ENCODE assay signal across 21 cellular contexts in the genomic region with DNA sequence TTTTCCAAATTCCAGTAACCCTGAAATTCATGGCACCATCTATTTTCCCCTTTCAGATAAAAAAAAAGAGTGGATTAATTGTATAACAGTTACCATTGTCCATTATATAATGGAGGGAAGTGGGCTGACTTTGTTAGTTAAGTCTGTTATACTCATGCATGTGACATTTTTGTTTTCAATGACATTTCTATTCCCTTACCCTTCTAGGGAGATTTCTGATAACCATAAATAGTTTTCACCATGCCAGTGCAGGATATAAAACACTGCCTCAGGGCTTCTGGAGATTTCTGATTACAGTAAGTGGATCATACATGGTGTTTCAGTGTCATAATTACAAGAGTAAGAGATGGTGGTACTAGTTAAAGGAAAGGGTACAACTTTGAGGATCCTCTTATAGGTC. TPM values are rescaled to one million over a fixed set of nuclear protein-coding genes. Genes with fewer than 3 reads are reported as not detected.
A peak's percentile ranks its signal among the peaks of the same experiment; 100 is the strongest.
DNase-seq lines count a peak whose midpoint lies in the region; ATAC-seq and TF ChIP-seq lines count a peak whose summit lies in the region.
"Had no signal": no experiment of that assay in that cellular context is flagged by ENCODE, and none has a peak within 500 bp of the region (broad histone marks: within the 10 kb centered on the region; RNA-seq: fewer than 3 reads in every experiment).

No MANE protein-coding gene starts in this region.

- ATAC-seq in SK-N-SH treated with all-trans-retinoic acid at 6 μM for 48 hours (no peak), gastrocnemius medialis (no peak)
- ATAC-seq: GM12878 had no signal

- DNase-seq in SK-MEL-5 (ENCODE audit: low read depth, low spot score) (peak; percentile 80), gastrocnemius medialis (no peak), GM10248 (ENCODE audit: extremely low spot score) (no peak)
- DNase-seq in activated CD8-positive, alpha-beta memory T cell treated with anti-CD3 and anti-CD28 coated beads, Interleukin-2, amount 50 U/mL, for 4 hours, result no peak
- DNase-seq: 8988T; ACHN; BE2C; C1 segment of cervical spinal cord; Caco-2; Calu3; CD4-positive, alpha-beta memory T cell; CD4-positive, CD25-positive, alpha-beta regulatory T cell; CD8-positive, alpha-beta memory T cell; DMS79 treated with DMSO at 0.1 percent for 48 hours; GF-D8 had no signal

- H3K9me3 ChIP-seq in gastrocnemius medialis, result no peaks in the 10 kb centered on the region
- H3K9me3 ChIP-seq: BE2C, BLaER1, Caco-2 had no signal

- no peak for TF ChIP-seq POLR2A in gastrocnemius medialis (IDR thresholded peaks at IDR 0.05)

- no peaks in the 10 kb centered on the region for H3K4me1 ChIP-seq in gastrocnemius medialis
- H3K4me1 ChIP-seq: BE2C, BLaER1, Caco-2 had no signal

- POLR2A ChIA-PET in GM10248 (lab: Yijun Ruan, JAX), result no interaction called here

- no peaks in the 10 kb centered on the region for H3K36me3 ChIP-seq in gastrocnemius medialis
- H3K36me3 ChIP-seq: BE2C, BLaER1 had no signal

- H3K27me3 ChIP-seq in gastrocnemius medialis, result peaks cover 0 to 6% (median 0%) of the 10 kb centered on the region in 3 donors
- H3K27me3 ChIP-seq: BE2C, BLaER1 had no signal

- H3K4me3 ChIP-seq in gastrocnemius medialis, result no peak overlapping the region
- H3K4me3 ChIP-seq: BLaER1, GM12878 had no signal

- TF ChIP-seq CTCF in gastrocnemius medialis (IDR thresholded peaks at IDR 0.05 in 4 of 5, conservative IDR thresholded peaks at IDR 0.05 in 1 of 5) (no peak), GM10248 (IDR thresholded peaks at IDR 0.05; ENCODE audit: control extremely low read depth, extremely low read depth, low read depth, missing control alignments) (no peak)

- CTCF ChIA-PET in GM10248 (lab: Yijun Ruan, JAX), result interaction anchor here (1.4 kb wide), 1 partner anchor 20 kb away, joined by 3 read pairs; no protein-coding TSS in a partner anchor

- in situ Hi-C loops in SK-MEL-5 (cut with HindIII; ENCODE audit: low pct_unique_long_range_greater_than_20kb, low sequenced_read_pairs), result no loop called here
- in situ Hi-C loops in gastrocnemius medialis (cut with MboI; ENCODE audit: low sequenced_read_pairs in 4 of 4), result no loop called here

- H3K27ac ChIP-seq in gastrocnemius medialis, result no peak overlapping the region
- H3K27ac ChIP-seq: BLaER1 had no signal

- intact Hi-C loops in gastrocnemius medialis (cut with DNase I; ENCODE audit: low total_unique reads), result no loop called here

TF ChIP-seq in SK-N-SH treated with all-trans-retinoic acid at 6 μM for 48 hours, 23 proteins besides CTCF, POLR2A, EP300 and RAD21:
- TF ChIP-seq TCF4 (CRISPR knock-in tag; IDR thresholded peaks at IDR 0.05; ENCODE audit: borderline replicate concordance), result 0 out of 2 replicates have a peak, but pooled peaks have one; percentile 13
- TF ChIP-seq, protein P1, sequence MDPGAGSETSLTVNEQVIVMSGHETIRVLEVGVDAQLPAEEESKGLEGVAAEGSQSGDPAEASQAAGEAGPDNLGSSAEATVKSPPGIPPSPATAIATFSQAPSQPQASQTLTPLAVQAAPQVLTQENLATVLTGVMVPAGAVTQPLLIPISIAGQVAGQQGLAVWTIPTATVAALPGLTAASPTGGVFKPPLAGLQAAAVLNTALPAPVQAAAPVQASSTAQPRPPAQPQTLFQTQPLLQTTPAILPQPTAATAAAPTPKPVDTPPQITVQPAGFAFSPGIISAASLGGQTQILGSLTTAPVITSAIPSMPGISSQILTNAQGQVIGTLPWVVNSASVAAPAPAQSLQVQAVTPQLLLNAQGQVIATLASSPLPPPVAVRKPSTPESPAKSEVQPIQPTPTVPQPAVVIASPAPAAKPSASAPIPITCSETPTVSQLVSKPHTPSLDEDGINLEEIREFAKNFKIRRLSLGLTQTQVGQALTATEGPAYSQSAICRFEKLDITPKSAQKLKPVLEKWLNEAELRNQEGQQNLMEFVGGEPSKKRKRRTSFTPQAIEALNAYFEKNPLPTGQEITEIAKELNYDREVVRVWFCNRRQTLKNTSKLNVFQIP (CRISPR knock-in tag; IDR thresholded peaks at IDR 0.05; ENCODE audit: borderline replicate concordance, low read depth), result no peak

RNA-seq across cellular contexts. Expression of gene SUPT20HL1, which starts 45.5 kb away (rescaled TPM):
- total RNA-seq in SK-MEL-5 (2014; rRNA removed; shearing (Covaris generic)), result not detected in 2 replicates
- polyA plus RNA-seq in SK-MEL-5 (2015; cell fraction: cytosol; rRNA removed), result not detected in 2 replicates
- polyA plus RNA-seq in SK-MEL-5 (2015; cell fraction: nucleus; rRNA removed), result not detected in 2 replicates
- total RNA-seq in gastrocnemius medialis, result not detected
- total RNA-seq: A673; Caco-2; Calu3; CD4-positive, alpha-beta memory T cell; CD4-positive, CD25-positive, alpha-beta regulatory T cell; CD8-positive, alpha-beta memory T cell; GM12878 had no signal
- polyA plus RNA-seq: AG04450; CD14-positive monocyte; CD4-positive, alpha-beta memory T cell; CD4-positive, CD25-positive, alpha-beta regulatory T cell; GM12878 had no signal

RNA-seq across cellular contexts. Expression of gene PDK3, which starts 59.1 kb away (rescaled TPM):
- 48.5 and 48.8 TPM in 2 replicates for total RNA-seq in SK-MEL-5 (2014; rRNA removed; shearing (Covaris generic))
- polyA plus RNA-seq in SK-MEL-5 (2015; cell fraction: cytosol; rRNA removed), result 23.3 and 27.7 TPM in 2 replicates
- polyA plus RNA-seq in SK-MEL-5 (2015; cell fraction: nucleus; rRNA removed), result 6.7 and 9.6 TPM in 2 replicates
- total RNA-seq in gastrocnemius medialis, result 1 to 10 TPM; 1.8 to 4.5 (median 2.7) TPM
